ENCODE assay signal across 9 cellular contexts in genomic region chr2:120523766-120524165, GRCh38.
"Had no signal": no experiment of that assay in that cellular context is flagged by ENCODE, and none has a peak within 500 bp of the region (broad histone marks: within the 10 kb centered on the region; RNA-seq: fewer than 3 reads in every experiment).

No MANE protein-coding gene starts in this region.

- H3K4me3 ChIP-seq: GM23248, HAP-1, K562 had no signal

- H3K27ac ChIP-seq: GM23248, HL-60 had no signal

- DNase-seq: GM23248, GOT3, H7, HFFc6, IMR-90 had no signal

- H2AFZ ChIP-seq: GM23248 had no signal

- FAIRE-seq: K562 had no signal

- H3K4me1 ChIP-seq: HAP-1 had no signal

- H3K27ac Mint-ChIP-seq: HFFc6 had no signal

- H3K9me3 ChIP-seq: HAP-1 had no signal

- H3K4me3 Mint-ChIP-seq: HFFc6 had no signal

- H3K9me3 Mint-ChIP-seq: HFFc6 had no signal

- H3K9ac ChIP-seq: GM23248 had no signal

- ATAC-seq: HCT116, K562 had no signal

- H3K36me3 ChIP-seq: HAP-1 had no signal
